Comparison of ENCODE assay signal across 9 cellular contexts in genomic region chr6:134317471-134318131, GRCh38. TPM values are rescaled to one million over a fixed set of nuclear protein-coding genes. Genes with fewer than 3 reads are reported as not detected.
DNase-seq lines count a peak whose midpoint lies in the region; ATAC-seq, FAIRE-seq and TF ChIP-seq lines count a peak whose summit lies in the region.
"Had no signal": no experiment of that assay in that cellular context is flagged by ENCODE, and none has a peak within 500 bp of the region (broad histone marks: within the 10 kb centered on the region; RNA-seq: fewer than 3 reads in every experiment).

TSS of gene SGK1 (minus strand) at chr6:134318112. CDS start at chr6:134317460, 652 bp downstream.

- peaks cover 27% of the 10 kb centered on the region for H3K4me1 Mint-ChIP-seq in osteocyte (ENCODE audit: unreplicated experiment)

- peak within 1 kb of the TSS; percentile 40; the same call in 1 of the 2 replicates for H2AFZ ChIP-seq in OCI-LY7 (ENCODE audit: low read length)

- CTCF ChIA-PET in OCI-LY7 (lab: Charles Lee; ENCODE audit: unreplicated experiment): no interaction called here

- DNase-seq in NCI-H1105 treated with DMSO at 0.1 percent for 48 hours (lab: John Stamatoyannopoulos, UW) (peak; percentile 49), NCI-H1105 (lab: John Stamatoyannopoulos, UW) (no peak), OCI-LY7 (ENCODE audit: low spot score) (no peak), anterior cingulate cortex (lab: John Stamatoyannopoulos, UW) (peak in 55 of 58 donors; percentile 10 to 82 (median 58)), left cardiac atrium (no peak), osteocyte (ENCODE audit: extremely low spot score, unreplicated experiment) (no peak), D721Med (ENCODE audit: insufficient read length, low spot score) (no peak)

- no peaks in the 10 kb centered on the region for H3K27me3 Mint-ChIP-seq in osteocyte (ENCODE audit: unreplicated experiment)

- H3K27ac ChIP-seq in OCI-LY7 (ENCODE audit: low read depth, low read length, poor library complexity, severe bottlenecking): no peak within 1 kb of the TSS

- H3K36me3 Mint-ChIP-seq in osteocyte (ENCODE audit: unreplicated experiment): no peaks in the 10 kb centered on the region

- no peaks in the 10 kb centered on the region for H3K79me2 ChIP-seq in OCI-LY7 (ENCODE audit: insufficient read depth, low read depth, low read length)

- FAIRE-seq in D721Med (lab: Jason Lieb, UNC): no peak
- FAIRE-seq: colon had no signal

- intact Hi-C loops in OCI-LY7 (cut with micrococcal nuclease; ENCODE audit: unreplicated experiment) (no loop called here), left cardiac atrium (cut with DNase I) (no loop called here)

- no peaks in the 10 kb centered on the region for H3K9me3 Mint-ChIP-seq in osteocyte (ENCODE audit: unreplicated experiment)

- no peaks in the 10 kb centered on the region for H3K4me1 ChIP-seq in OCI-LY7 (ENCODE audit: insufficient read depth, low read length, poor library complexity, severe bottlenecking)

- H3K4me3 Mint-ChIP-seq in osteocyte (ENCODE audit: unreplicated experiment): peak within 1 kb of the TSS; percentile 86

- no peaks in the 10 kb centered on the region for H4K20me1 ChIP-seq in OCI-LY7 (ENCODE audit: insufficient read depth, low read length)

- no peaks in the 10 kb centered on the region for H3K36me3 ChIP-seq in OCI-LY7 (ENCODE audit: insufficient read depth, low read length)

- no peaks in the 10 kb centered on the region for H3K9me2 ChIP-seq in OCI-LY7 (ENCODE audit: insufficient read depth, low read length)

- H3K4me3 ChIP-seq in OCI-LY7 (ENCODE audit: low read depth, low read length, poor library complexity, severe bottlenecking): peak within 1 kb of the TSS; percentile 48

- H3K4me2 ChIP-seq in OCI-LY7 (ENCODE audit: low read length): peak within 1 kb of the TSS; percentile 55

- H3K27ac Mint-ChIP-seq in osteocyte (ENCODE audit: unreplicated experiment): peak within 1 kb of the TSS; percentile 45

- H3K9me3 ChIP-seq in OCI-LY7 (ENCODE audit: low read length): no peaks in the 10 kb centered on the region

- TF ChIP-seq CTCF in OCI-LY7 (conservative IDR thresholded peaks at IDR 0.05; ENCODE audit: low read length) (no peak), osteocyte (IDR thresholded peaks at IDR 0.05) (peak; percentile 21), D721Med (IDR thresholded peaks at IDR 0.05; ENCODE audit: insufficient read depth, missing control alignments) (no peak)

- no TSS peak for BruUV-seq in OCI-LY7 (replicated peaks; lab: Mats Ljungman, UMichigan)

- POLR2A ChIA-PET in OCI-LY7 (lab: Charles Lee): interaction anchor here (0.6 to 2.1 kb wide), 16 partner anchors 10 to 335 kb away, joined by 3 to 13 read pairs (median 3); no protein-coding TSS in a partner anchor

- ATAC-seq in left cardiac atrium (peak; percentile 78 to 92), GM18861 (IDR thresholded peaks at IDR 0.05; ENCODE audit: unreplicated experiment) (no peak)

RNA-seq across cellular contexts. Expression of gene SGK1, which starts in this region (rescaled TPM):
- total RNA-seq in OCI-LY7 (2014; rRNA removed; shearing (Covaris generic)): 26.6 and 27.6 TPM in 2 replicates
- total RNA-seq in OCI-LY7 (2022) (5.2 and 7.4 TPM in 2 replicates), left cardiac atrium (100 to 1,000 TPM in 1 of 2 donors, 10 to 100 TPM in 1; 42.3 to 104 TPM), osteocyte (448 and 492 TPM in 2 replicates)

Comparison
In these comparisons a context has a peak if more than half of its experiments do, and no peak if none do; other contexts are left out.
1. DNase-seq: peak in NCI-H1105 treated with DMSO at 0.1 percent for 48 hours (single experiment) and anterior cingulate cortex (55 of 58); none in NCI-H1105 (single experiment), OCI-LY7 (single experiment), left cardiac atrium (single experiment), osteocyte (single experiment) and D721Med (single experiment).